Comparison of ENCODE assay signal across 14 cellular contexts in genomic region chr1:36359383-36359782, GRCh38. TPM values are rescaled to one million over a fixed set of nuclear protein-coding genes. Genes with fewer than 3 reads are reported as not detected.
A peak's percentile ranks its signal among the peaks of the same experiment; 100 is the strongest.
DNase-seq lines count a peak whose midpoint lies in the region; ATAC-seq and TF ChIP-seq lines count a peak whose summit lies in the region.
"Had no signal": no experiment of that assay in that cellular context is flagged by ENCODE, and none has a peak within 500 bp of the region (broad histone marks: within the 10 kb centered on the region; RNA-seq: fewer than 3 reads in every experiment).

No MANE protein-coding gene starts in this region.

- TF ChIP-seq CTCF in VCaP (conservative IDR thresholded peaks at IDR 0.05) (no peak), glutamatergic neuron (IDR thresholded peaks at IDR 0.05; ENCODE audit: partially characterized antibody, unreplicated experiment) (no peak), thyroid gland (IDR thresholded peaks at IDR 0.05) (no peak)

- H3K27me3 ChIP-seq in thyroid gland = no peaks in the 10 kb centered on the region
- H3K27me3 ChIP-seq: vagina had no signal

- peak in 1 of 2 donors; percentile 26 for TF ChIP-seq POLR2A in thyroid gland (IDR thresholded peaks at IDR 0.05)

- intact Hi-C loops in thyroid gland (cut with DNase I) = no loop called here
- intact Hi-C loops in head of caudate nucleus (cut with DNase I) = no loop called here

- peaks cover 38 to 40% of the 10 kb centered on the region in 2 donors for H3K4me1 ChIP-seq in thyroid gland
- H3K4me1 ChIP-seq: HAP-1 had no signal

- peak overlapping the region; percentile 95 for H3K27ac Mint-ChIP-seq in activated naive CD4-positive, alpha-beta T cell treated with anti-CD3 and anti-CD28 coated beads, Interleukin-2, amount 10 ng/mL, durations not matched to agents 7 days and 5 days
- no peak overlapping the region for H3K27ac Mint-ChIP-seq in glutamatergic neuron (ENCODE audit: unreplicated experiment)

- H3K9me3 ChIP-seq in thyroid gland = no peaks in the 10 kb centered on the region
- H3K9me3 ChIP-seq: HAP-1, vagina had no signal

- no peak for DNase-seq in activated naive CD4-positive, alpha-beta T cell treated with anti-CD3 and anti-CD28 coated beads, Interleukin-2, amount 10 ng/mL, durations not matched to agents 7 days and 5 days
- no peak for DNase-seq in activated naive CD4-positive, alpha-beta T cell (lab: John Stamatoyannopoulos, UW)
- DNase-seq in glutamatergic neuron (no peak), thyroid gland (peak; percentile 98 to 99), head of caudate nucleus (no peak)
- DNase-seq: foreskin fibroblast; immature natural killer cell; stimulated activated CD8-positive, alpha-beta memory T cell treated with anti-CD3 and anti-CD28 coated beads, Interleukin-4, amount 100 ng/mL, for 48 hours; T1000 had no signal

- H3K9me3 Mint-ChIP-seq in activated naive CD4-positive, alpha-beta T cell treated with anti-CD3 and anti-CD28 coated beads, Interleukin-2, amount 10 ng/mL, durations not matched to agents 7 days and 5 days = no peaks in the 10 kb centered on the region
- H3K9me3 Mint-ChIP-seq in glutamatergic neuron (ENCODE audit: unreplicated experiment) = peaks cover 5% of the 10 kb centered on the region
- H3K9me3 Mint-ChIP-seq: immature natural killer cell had no signal

- H3K27ac ChIP-seq in VCaP (peak overlapping the region; percentile 31; the same call in 1 of the 2 replicates), thyroid gland (peak overlapping the region; percentile 86 to 90 (median 87))
- H3K27ac ChIP-seq: vagina had no signal

- WGBS in thyroid gland, 2 donors = 27 to 41% methylated on average over 5 of the region's 5 CpGs

- CTCF ChIA-PET in activated naive CD4-positive, alpha-beta T cell treated with anti-CD3 and anti-CD28 coated beads, Interleukin-2, amount 10 ng/mL, durations not matched to agents 7 days and 5 days (lab: Charles Lee) = interaction anchor here (1.1 to 1.3 kb wide), 2 partner anchors 10 to 17 kb away, joined by 5 read pairs; no protein-coding TSS in a partner anchor

- ATAC-seq in GM21360 (IDR thresholded peaks at IDR 0.05; ENCODE audit: unreplicated experiment) (no peak), GM19351 (IDR thresholded peaks at IDR 0.05; ENCODE audit: unreplicated experiment) (no peak)

- peaks cover 18 to 21% of the 10 kb centered on the region in 2 donors for H3K36me3 ChIP-seq in thyroid gland

- no peak overlapping the region for H3K4me3 Mint-ChIP-seq in activated naive CD4-positive, alpha-beta T cell treated with anti-CD3 and anti-CD28 coated beads, Interleukin-2, amount 10 ng/mL, durations not matched to agents 7 days and 5 days
- peak overlapping the region; percentile 21 for H3K4me3 Mint-ChIP-seq in glutamatergic neuron (ENCODE audit: unreplicated experiment)
- H3K4me3 Mint-ChIP-seq: immature natural killer cell had no signal

- peaks cover 47% of the 10 kb centered on the region for H3K36me3 Mint-ChIP-seq in activated naive CD4-positive, alpha-beta T cell treated with anti-CD3 and anti-CD28 coated beads, Interleukin-2, amount 10 ng/mL, durations not matched to agents 7 days and 5 days
- no peaks in the 10 kb centered on the region for H3K36me3 Mint-ChIP-seq in glutamatergic neuron (ENCODE audit: unreplicated experiment)

- H3K4me1 Mint-ChIP-seq in activated naive CD4-positive, alpha-beta T cell treated with anti-CD3 and anti-CD28 coated beads, Interleukin-2, amount 10 ng/mL, durations not matched to agents 7 days and 5 days = peaks cover 26% of the 10 kb centered on the region
- H3K4me1 Mint-ChIP-seq in glutamatergic neuron (ENCODE audit: low read depth, unreplicated experiment) = peaks cover 29% of the 10 kb centered on the region

- no peaks in the 10 kb centered on the region for H3K27me3 Mint-ChIP-seq in activated naive CD4-positive, alpha-beta T cell treated with anti-CD3 and anti-CD28 coated beads, Interleukin-2, amount 10 ng/mL, durations not matched to agents 7 days and 5 days
- peaks cover 2% of the 10 kb centered on the region for H3K27me3 Mint-ChIP-seq in glutamatergic neuron (ENCODE audit: unreplicated experiment)

- H3K4me3 ChIP-seq in thyroid gland (replicated peaks in 1 of 3) = no peak overlapping the region
- H3K4me3 ChIP-seq: HAP-1, vagina had no signal

RNA-seq across cellular contexts. Expression of gene STK40, which starts 26.3 kb away (rescaled TPM):
- 52.9 TPM for total RNA-seq in glutamatergic neuron (ENCODE audit: unreplicated experiment)
- total RNA-seq in thyroid gland = 10 to 100 TPM; 37.0 to 61.1 (median 50.9) TPM

RNA-seq across cellular contexts. Expression of gene EVA1B, which starts 35.9 kb away (rescaled TPM):
- total RNA-seq in glutamatergic neuron (ENCODE audit: unreplicated experiment) = 1.5 TPM
- total RNA-seq in thyroid gland = 10 to 100 TPM; 30.7 to 71.5 (median 52.5) TPM

RNA-seq across cellular contexts. Expression of gene LSM10, which starts 38.3 kb away (rescaled TPM):
- 44.4 TPM for total RNA-seq in glutamatergic neuron (ENCODE audit: unreplicated experiment)
- 10 to 100 TPM; 19.1 to 52.7 (median 49.0) TPM for total RNA-seq in thyroid gland

RNA-seq across cellular contexts. Expression of gene SH3D21, which starts 53.2 kb away (rescaled TPM):
- total RNA-seq in glutamatergic neuron (ENCODE audit: unreplicated experiment) (11.8 TPM), thyroid gland (10 to 100 TPM; 10.7 to 25.1 (median 16.9) TPM)

Comparison
In these comparisons a context has a peak if more than half of its experiments do, and no peak if none do; other contexts are left out.
1. DNase-seq: peak in thyroid gland (2 of 2); none in activated naive CD4-positive, alpha-beta T cell treated with anti-CD3 and anti-CD28 coated beads, Interleukin-2, amount 10 ng/mL, durations not matched to agents 7 days and 5 days (single experiment), activated naive CD4-positive, alpha-beta T cell (0 of 4), glutamatergic neuron (single experiment) and head of caudate nucleus (0 of 42).
2. RNA of gene EVA1B, which starts 35.9 kb away (total RNA-seq): 30.7 to 71.5 TPM in thyroid gland; 1.5 TPM in glutamatergic neuron (single experiment); every median in the first group is over 10 times any median in the second.